ENCODE assay signal across 8 cellular contexts in genomic region chr22:45308624-45309421, GRCh38.
A peak's percentile ranks its signal among the peaks of the same experiment; 100 is the strongest.
DNase-seq lines count a peak whose midpoint lies in the region; ATAC-seq, FAIRE-seq and TF ChIP-seq lines count a peak whose summit lies in the region.

No MANE protein-coding gene starts in this region.

- H3K27ac ChIP-seq in effector memory CD4-positive, alpha-beta T cell (ENCODE audit: insufficient read depth, low read length, poor library complexity, severe bottlenecking): peak overlapping the region; percentile 82

- no peaks in the 10 kb centered on the region for H3K9me3 ChIP-seq in effector memory CD4-positive, alpha-beta T cell (ENCODE audit: control insufficient read depth, low read length)

- H3K27me3 ChIP-seq in effector memory CD4-positive, alpha-beta T cell (replicated peaks; ENCODE audit: control insufficient read depth, insufficient read depth, low read length, poor library complexity, severe bottlenecking): no peaks in the 10 kb centered on the region

- peak; percentile 9 for FAIRE-seq in GM18507 (lab: Jason Lieb, UNC)

- DNase-seq in GM18507 (ENCODE audit: extremely low spot score, insufficient read length, low read depth): no peak
- peak; percentile 10 for DNase-seq in OCI-M1 (lab: John Stamatoyannopoulos, UW)
- DNase-seq in effector memory CD4-positive, alpha-beta T cell: no peak
- DNase-seq in DMS 273 (lab: John Stamatoyannopoulos, UW; ENCODE audit: unreplicated experiment): no peak
- no peak for DNase-seq in activated effector memory CD4-positive, alpha-beta T cell treated with anti-CD3 and anti-CD28 coated beads, Interleukin-2, amount 50 U/mL, for 16 hours

- peaks cover 22% of the 10 kb centered on the region for H3K4me1 Mint-ChIP-seq in nephron

- H3K36me3 ChIP-seq in effector memory CD4-positive, alpha-beta T cell (ENCODE audit: control insufficient read depth, insufficient read depth, low read length): no peaks in the 10 kb centered on the region

- H3K4me3 Mint-ChIP-seq in nephron: peak overlapping the region; percentile 78 to 86 (median 84)

- peak overlapping the region; percentile 81 to 90 (median 84) for H3K27ac Mint-ChIP-seq in nephron

- H3K4me3 ChIP-seq in effector memory CD4-positive, alpha-beta T cell (ENCODE audit: insufficient read depth, low read depth, low read length, poor library complexity, severe bottlenecking): peak overlapping the region; percentile 51

- H3K9me3 Mint-ChIP-seq in nephron: no peaks in the 10 kb centered on the region

- H3K27me3 Mint-ChIP-seq in nephron (ENCODE audit: low read depth): no peaks in the 10 kb centered on the region

- no peak for TF ChIP-seq CTCF in nephron (IDR thresholded peaks at IDR 0.05; ENCODE audit: unreplicated experiment in 3 of 3)

- peaks cover 23% of the 10 kb centered on the region for H3K4me1 ChIP-seq in effector memory CD4-positive, alpha-beta T cell (ENCODE audit: control insufficient read depth, insufficient read depth, low read length, poor library complexity, severe bottlenecking)

- peaks cover 5% of the 10 kb centered on the region for H3K36me3 Mint-ChIP-seq in nephron (ENCODE audit: low read depth)

- ATAC-seq in GM21447 (IDR thresholded peaks at IDR 0.05; ENCODE audit: unreplicated experiment): no peak
- no peak for ATAC-seq in HG02973 (IDR thresholded peaks at IDR 0.05; ENCODE audit: unreplicated experiment)
